In the genomic region with DNA sequence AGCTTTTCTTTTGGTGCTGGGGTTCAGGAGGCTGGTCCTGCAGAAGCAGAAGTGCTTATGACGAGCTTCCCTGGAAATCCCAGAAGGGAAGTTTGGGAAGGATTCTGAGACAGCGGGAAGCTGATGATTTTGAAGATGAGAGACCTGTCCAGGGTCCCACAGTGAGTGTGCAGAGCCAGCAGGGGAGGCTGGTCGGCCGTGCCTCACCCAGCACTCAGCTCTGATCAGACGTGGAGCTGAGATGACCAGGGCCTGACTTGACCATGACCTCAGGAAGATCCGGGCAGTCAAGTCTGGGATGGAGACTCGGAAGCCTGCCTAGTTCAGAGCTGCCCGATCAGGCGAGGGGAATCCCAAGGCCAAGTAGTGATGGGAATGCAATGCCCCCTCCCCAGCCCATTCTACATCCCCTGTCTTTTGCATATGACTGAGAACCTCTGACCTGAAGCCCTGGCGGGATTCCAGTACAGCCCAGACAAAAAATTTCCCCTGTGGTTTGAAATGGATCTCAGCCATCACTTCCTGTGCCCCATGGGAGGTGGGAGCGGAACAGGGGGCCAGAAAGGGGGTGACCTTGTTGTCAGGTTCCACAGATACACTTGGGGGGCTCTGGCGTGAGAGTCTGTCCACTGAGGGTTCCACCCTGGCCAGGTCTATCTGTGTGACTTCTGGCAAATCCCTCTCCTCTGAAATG, we compare ENCODE assay signal across 14 cellular contexts.
DNase-seq lines count a peak whose midpoint lies in the region; ATAC-seq and TF ChIP-seq lines count a peak whose summit lies in the region.
"Had no signal": no experiment of that assay in that cellular context is flagged by ENCODE, and none has a peak within 500 bp of the region (broad histone marks: within the 10 kb centered on the region; RNA-seq: fewer than 3 reads in every experiment).

No MANE protein-coding gene starts in this region.

- no peaks in the 10 kb centered on the region for H3K36me3 ChIP-seq in BLaER1
- no peaks in the 10 kb centered on the region for H3K36me3 ChIP-seq in naive thymus-derived CD4-positive, alpha-beta T cell (ENCODE audit: control insufficient read depth in 2 of 3, insufficient read depth in 3 of 3, low read length in 3 of 3)
- H3K36me3 ChIP-seq: left lung had no signal

- ATAC-seq in naive thymus-derived CD4-positive, alpha-beta T cell, result no peak
- ATAC-seq in GM21529 (IDR thresholded peaks at IDR 0.05; ENCODE audit: unreplicated experiment) (no peak), HG03045 (IDR thresholded peaks at IDR 0.05; ENCODE audit: unreplicated experiment) (no peak)
- ATAC-seq: left lung had no signal

- peak; percentile 78 for DNase-seq in GM12865 (ENCODE audit: low read depth)
- peak; percentile 62 for DNase-seq in choroid plexus epithelial cell (ENCODE audit: low read depth)
- no peak for DNase-seq in naive thymus-derived CD4-positive, alpha-beta T cell
- no peak for DNase-seq in COR-L47 (lab: John Stamatoyannopoulos, UW)
- DNase-seq: DMS 273 treated with DMSO at 0.1 percent for 48 hours, hypothalamus, MM.1S, NCI-H82 had no signal

- peak overlapping the region; percentile 21; the same call in 1 of the 2 replicates for H3K27ac ChIP-seq in BLaER1
- H3K27ac ChIP-seq in naive thymus-derived CD4-positive, alpha-beta T cell (ENCODE audit: low read depth, low read length), result no peak overlapping the region
- H3K27ac ChIP-seq: left lung, VCaP had no signal

- TF ChIP-seq CTCF in GM12865 (IDR thresholded peaks at IDR 0.05; ENCODE audit: insufficient read depth, low read depth, low read length, missing control alignments), result peak; percentile 26
- TF ChIP-seq CTCF in choroid plexus epithelial cell (conservative IDR thresholded peaks at IDR 0.05; ENCODE audit: low read depth, low read length), result peak; percentile 37

- H3K4me3 ChIP-seq in BLaER1 (no peak overlapping the region), GM12865 (ENCODE audit: low read depth, low read length) (peak overlapping the region; percentile 35), choroid plexus epithelial cell (ENCODE audit: low read depth, low read length) (no peak overlapping the region)
- H3K4me3 ChIP-seq in naive thymus-derived CD4-positive, alpha-beta T cell (ENCODE audit: low read length), result no peak overlapping the region
- H3K4me3 ChIP-seq: left lung had no signal

- peaks cover 0 to 3% (median 0%) of the 10 kb centered on the region in 11 donors for H3K9me3 Mint-ChIP-seq in naive thymus-derived CD4-positive, alpha-beta T cell

- POLR2A ChIA-PET in naive thymus-derived CD4-positive, alpha-beta T cell (lab: Charles Lee), result interaction anchor here (0.6 to 5.4 kb wide), 7 partner anchors 8 to 206 kb away, joined by 3 to 68 read pairs (median 3); partner anchors contain the start of gene SYF2

- H3K4me1 ChIP-seq in BLaER1, result peaks cover 89% of the 10 kb centered on the region
- peaks cover 71 to 89% of the 10 kb centered on the region in 2 donors for H3K4me1 ChIP-seq in naive thymus-derived CD4-positive, alpha-beta T cell (ENCODE audit: control insufficient read depth in 2 of 2, insufficient read depth in 2 of 2, low read length in 2 of 2)

- intact Hi-C loops in naive thymus-derived CD4-positive, alpha-beta T cell (cut with micrococcal nuclease), result loop anchor here in 1 of 2 donors (10.0 kb wide), 1 partner anchor 522 kb away; the partner anchor contains the start of gene RCAN3

- peak overlapping the region in 1 of 10 donors; percentile 5 for H3K4me3 Mint-ChIP-seq in naive thymus-derived CD4-positive, alpha-beta T cell

- H3K9ac ChIP-seq in BLaER1, result 0 out of 2 replicates have a peak overlapping the region, but pooled peaks have one; percentile 7

- no peaks in the 10 kb centered on the region for H3K27me3 Mint-ChIP-seq in naive thymus-derived CD4-positive, alpha-beta T cell

- H4K20me1 ChIP-seq in BLaER1, result no peaks in the 10 kb centered on the region

- no peaks in the 10 kb centered on the region for H3K9me3 ChIP-seq in BLaER1
- no peaks in the 10 kb centered on the region for H3K9me3 ChIP-seq in naive thymus-derived CD4-positive, alpha-beta T cell (ENCODE audit: control insufficient read depth in 2 of 3, low read length in 3 of 3)
- H3K9me3 ChIP-seq: left lung had no signal

- H3K27me3 ChIP-seq in BLaER1, result no peaks in the 10 kb centered on the region
- H3K27me3 ChIP-seq in naive thymus-derived CD4-positive, alpha-beta T cell (ENCODE audit: control insufficient read depth in 2 of 2, insufficient read depth in 2 of 2, low read length in 2 of 2), result no peaks in the 10 kb centered on the region

- peak overlapping the region; percentile 85 for H3K4me2 ChIP-seq in BLaER1

- CTCF ChIA-PET in naive thymus-derived CD4-positive, alpha-beta T cell (lab: Charles Lee), result interaction anchor here (0.7 to 1.8 kb wide), 3 partner anchors 10 to 392 kb away, joined by 3 to 13 read pairs (median 4); no protein-coding TSS in a partner anchor

- peaks cover 0 to 2% (median 0%) of the 10 kb centered on the region in 5 donors for H3K36me3 Mint-ChIP-seq in naive thymus-derived CD4-positive, alpha-beta T cell

- peaks cover 54 to 91% (median 79%) of the 10 kb centered on the region in 7 donors for H3K4me1 Mint-ChIP-seq in naive thymus-derived CD4-positive, alpha-beta T cell

- peak overlapping the region in 4 of 9 donors; percentile 22 to 98 (median 50) for H3K27ac Mint-ChIP-seq in naive thymus-derived CD4-positive, alpha-beta T cell

TF ChIP-seq in PFSK-1, 5 proteins besides CTCF, POLR2A, EP300 and RAD21:
- TF ChIP-seq REST (IDR thresholded peaks at IDR 0.05; ENCODE audit: insufficient read depth in 1 of 2, low read depth in 2 of 2, low read length in 2 of 2), result peak; percentile 8 to 58; a peak in 1 of 4 replicates
- TF ChIP-seq FOXP2 (optimal IDR thresholded peaks at IDR 0.05; ENCODE audit: borderline replicate concordance, extremely low read depth, extremely low read length, insufficient read depth), result no peak

Comparison
In these comparisons a context has a peak if more than half of its experiments do, and no peak if none do; other contexts are left out.
1. DNase-seq: peak in GM12865 (single experiment) and choroid plexus epithelial cell (single experiment); none in naive thymus-derived CD4-positive, alpha-beta T cell (0 of 9) and COR-L47 (single experiment).